Comparison of ENCODE assay signal across 1 cellular context in the genomic region with DNA sequence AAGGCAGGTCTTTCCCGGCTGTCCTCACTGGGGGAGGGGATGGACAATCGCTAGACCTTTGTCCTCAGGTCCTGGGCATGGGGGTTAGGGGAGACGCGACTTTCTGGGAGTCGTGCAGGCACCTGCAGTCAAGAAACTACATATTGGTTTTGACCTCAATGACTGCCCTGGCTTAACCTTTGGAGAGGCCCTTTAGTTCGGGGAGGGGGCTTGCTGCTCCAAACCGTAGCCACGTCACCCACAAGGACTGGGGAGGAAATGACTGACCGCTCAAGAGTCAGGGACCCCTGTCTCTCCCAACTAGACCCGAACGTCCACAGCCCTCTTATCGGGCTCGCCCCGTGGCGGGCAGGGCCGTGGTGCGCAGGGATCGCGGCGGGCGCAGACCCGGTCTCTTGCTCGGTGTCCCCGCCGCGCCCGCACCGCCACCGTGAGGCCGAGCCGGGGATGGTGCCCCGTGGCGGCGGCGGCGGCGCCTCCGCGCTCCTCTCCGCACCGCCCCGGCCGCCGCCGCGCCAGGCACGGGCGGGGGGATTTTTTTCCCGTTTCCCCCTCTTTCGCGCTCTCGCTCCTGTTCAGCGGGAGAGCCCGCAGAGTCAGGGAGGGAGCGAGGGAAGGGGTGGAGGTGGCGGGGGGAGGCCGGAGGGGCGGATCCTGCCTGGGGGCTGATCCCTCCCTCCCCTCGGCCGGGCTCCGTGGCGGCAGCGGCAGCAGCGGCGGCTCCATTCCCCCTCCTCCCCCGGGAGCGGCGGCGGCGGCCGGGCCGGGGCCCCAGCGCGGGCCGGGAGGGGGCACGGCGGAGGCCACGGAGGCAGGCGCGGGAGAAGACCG.
TF ChIP-seq lines count a peak whose summit lies in the region.

Gene BRPF3, plus strand, starts transcription at position 696 of the 831 bp plus-strand sequence. CDS start 3,579 bp downstream, outside the sequence.

TF ChIP-seq in HCT116, 20 proteins besides CTCF, POLR2A, EP300 and RAD21 (continued from another document):
- TF ChIP-seq, protein P1, sequence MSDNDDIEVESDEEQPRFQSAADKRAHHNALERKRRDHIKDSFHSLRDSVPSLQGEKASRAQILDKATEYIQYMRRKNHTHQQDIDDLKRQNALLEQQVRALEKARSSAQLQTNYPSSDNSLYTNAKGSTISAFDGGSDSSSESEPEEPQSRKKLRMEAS (IDR thresholded peaks at IDR 0.05), result 0 out of 2 replicates have a peak, but pooled peaks have one; percentile 30
- TF ChIP-seq JUND (IDR thresholded peaks at IDR 0.05) (no peak), YY1 (IDR thresholded peaks at IDR 0.05; ENCODE audit: extremely low read depth, insufficient replicate concordance, low read depth, low read length) (peak; percentile 10), ZFX (IDR thresholded peaks at IDR 0.05) (peak; percentile 75)
